ENCODE assay signal across 8 cellular contexts in the genomic region with DNA sequence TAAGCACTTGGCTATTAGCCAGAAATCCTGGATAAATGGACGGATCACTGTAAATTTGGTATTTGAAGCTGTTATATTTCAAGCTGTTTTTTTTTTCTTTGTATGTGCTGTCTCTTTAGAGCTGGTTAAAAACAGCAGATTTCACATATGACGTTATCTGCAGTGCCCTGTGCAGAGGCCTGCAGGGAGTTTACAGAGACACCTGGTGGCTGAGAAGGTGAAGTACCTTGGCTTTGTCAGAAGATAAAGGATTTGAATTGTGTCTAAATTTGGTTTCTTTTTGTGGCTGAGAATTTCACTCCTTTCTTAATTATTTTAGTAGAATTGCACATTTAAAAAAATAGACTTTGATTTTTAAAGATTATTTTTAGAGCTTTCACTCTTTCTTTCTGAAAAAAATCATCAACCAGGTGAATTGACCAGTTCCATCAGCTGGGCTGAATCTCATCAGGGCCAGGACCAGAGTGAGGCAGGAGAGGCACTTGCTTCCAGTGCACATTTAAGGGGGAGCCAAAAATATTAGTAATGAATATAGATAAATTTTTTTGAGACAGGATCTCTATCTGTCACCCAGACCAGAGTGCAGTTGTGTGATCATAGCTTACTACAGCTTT. TPM values are rescaled to one million over a fixed set of nuclear protein-coding genes. Genes with fewer than 3 reads are reported as not detected.
A peak's percentile ranks its signal among the peaks of the same experiment; 100 is the strongest.
DNase-seq lines count a peak whose midpoint lies in the region; ATAC-seq and TF ChIP-seq lines count a peak whose summit lies in the region.

No MANE protein-coding gene starts in this region.

- peak; percentile 69 for DNase-seq in COR-L47 (lab: John Stamatoyannopoulos, UW)
- peak; percentile 68 for DNase-seq in NCI-H460 (ENCODE audit: extremely low read depth, low read depth)
- DNase-seq in activated CD4-positive, alpha-beta T cell treated with anti-CD3 and anti-CD28 coated beads, Interleukin-2, amount 50 U/mL, for 4 hours: peak; percentile 58 to 61
- peak; percentile 33 for DNase-seq in endothelial cell (ENCODE audit: low spot score)
- peak; percentile 79 for DNase-seq in natural killer cell treated with Interleukin-12 subunit alpha and Interleukin-12 subunit beta and Interleukin-15 and Interleukin-18, amount 100 ng/mL, for 72 hours (ENCODE audit: low spot score)
- no peak for DNase-seq in NCI-H524 treated with DMSO at 0.1 percent for 48 hours (lab: John Stamatoyannopoulos, UW)

- peak; percentile 87 for ATAC-seq in GM19372 (IDR thresholded peaks at IDR 0.05; ENCODE audit: low read depth, unreplicated experiment)
- ATAC-seq in HG03432 (IDR thresholded peaks at IDR 0.05; ENCODE audit: unreplicated experiment): peak; percentile 93
- peak; percentile 89 for ATAC-seq in natural killer cell treated with Interleukin-12 subunit alpha and Interleukin-12 subunit beta and Interleukin-15 and Interleukin-18, amount 100 ng/mL, for 72 hours

- H3K4me3 Mint-ChIP-seq in endothelial cell (ENCODE audit: unreplicated experiment): no peak overlapping the region
- no peak overlapping the region for H3K4me3 Mint-ChIP-seq in natural killer cell treated with Interleukin-12 subunit alpha and Interleukin-12 subunit beta and Interleukin-15 and Interleukin-18, amount 100 ng/mL, for 72 hours

- no peak overlapping the region for H3K27ac Mint-ChIP-seq in endothelial cell (ENCODE audit: unreplicated experiment)
- peak overlapping the region in 1 of 2 donors; percentile 30 for H3K27ac Mint-ChIP-seq in natural killer cell treated with Interleukin-12 subunit alpha and Interleukin-12 subunit beta and Interleukin-15 and Interleukin-18, amount 100 ng/mL, for 72 hours

- H3K27me3 Mint-ChIP-seq in endothelial cell (ENCODE audit: unreplicated experiment): no peaks in the 10 kb centered on the region
- H3K27me3 Mint-ChIP-seq in natural killer cell treated with Interleukin-12 subunit alpha and Interleukin-12 subunit beta and Interleukin-15 and Interleukin-18, amount 100 ng/mL, for 72 hours: peaks cover 0 to 7% of the 10 kb centered on the region in 2 donors

- H3K36me3 Mint-ChIP-seq in endothelial cell (ENCODE audit: low read depth, unreplicated experiment): no peaks in the 10 kb centered on the region
- H3K36me3 Mint-ChIP-seq in natural killer cell treated with Interleukin-12 subunit alpha and Interleukin-12 subunit beta and Interleukin-15 and Interleukin-18, amount 100 ng/mL, for 72 hours: no peaks in the 10 kb centered on the region

- no peaks in the 10 kb centered on the region for H3K9me3 Mint-ChIP-seq in endothelial cell (ENCODE audit: unreplicated experiment)
- no peaks in the 10 kb centered on the region for H3K9me3 Mint-ChIP-seq in natural killer cell treated with Interleukin-12 subunit alpha and Interleukin-12 subunit beta and Interleukin-15 and Interleukin-18, amount 100 ng/mL, for 72 hours

- H3K4me1 Mint-ChIP-seq in endothelial cell (ENCODE audit: unreplicated experiment): peaks cover 19% of the 10 kb centered on the region
- peaks cover 10 to 15% of the 10 kb centered on the region in 2 donors for H3K4me1 Mint-ChIP-seq in natural killer cell treated with Interleukin-12 subunit alpha and Interleukin-12 subunit beta and Interleukin-15 and Interleukin-18, amount 100 ng/mL, for 72 hours (ENCODE audit: low read depth in 2 of 2)

- TF ChIP-seq CTCF in endothelial cell (IDR thresholded peaks at IDR 0.05; ENCODE audit: unreplicated experiment): peak; percentile 83

RNA-seq across cellular contexts. Expression of a gene that starts 9.6 kb away (rescaled TPM):
- 0.26 TPM in 1 of 2 replicates, not detected in the other for total RNA-seq in NCI-H460 (2014; rRNA removed; shearing (Covaris generic))
- 0.21 TPM in 1 of 2 replicates, not detected in the other for polyA plus RNA-seq in NCI-H460 (2014; cell fraction: nucleus; rRNA removed)
- total RNA-seq in endothelial cell (ENCODE audit: unreplicated experiment): not detected
- total RNA-seq in natural killer cell treated with Interleukin-12 subunit alpha and Interleukin-12 subunit beta and Interleukin-15 and Interleukin-18, amount 100 ng/mL, for 72 hours: not detected
